Comparison of ENCODE assay signal across 8 cellular contexts in the genomic region with DNA sequence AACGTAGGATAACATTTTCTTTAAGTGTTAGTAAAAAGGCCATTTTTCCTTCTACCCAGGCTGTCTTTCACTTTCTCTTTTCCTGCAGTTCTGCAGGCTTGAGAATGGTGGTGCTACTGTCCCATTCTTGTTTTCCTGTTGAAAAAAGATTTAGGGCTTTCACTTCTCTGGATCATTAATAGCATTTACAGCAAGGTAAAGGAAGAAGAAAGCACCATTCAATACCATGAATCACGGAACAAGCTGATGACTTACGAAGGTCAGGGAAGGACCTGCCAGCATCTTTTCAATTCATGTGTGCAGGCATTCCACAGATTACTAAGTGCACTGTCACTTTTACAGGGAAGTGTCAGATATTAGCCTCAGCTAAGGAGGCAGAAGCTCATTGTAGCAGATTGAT.
DNase-seq lines count a peak whose midpoint lies in the region; ATAC-seq, FAIRE-seq and TF ChIP-seq lines count a peak whose summit lies in the region.

No MANE protein-coding gene starts in this region.

- no peaks in the 10 kb centered on the region for H3K9me3 ChIP-seq in heart left ventricle
- H3K9me3 ChIP-seq in GM12878 (replicated peaks; ENCODE audit: control insufficient read depth, insufficient read depth, low read length) = no peaks in the 10 kb centered on the region; the same call in 2 of the 3 replicates
- no peaks in the 10 kb centered on the region for H3K9me3 ChIP-seq in left lung
- no peaks in the 10 kb centered on the region for H3K9me3 ChIP-seq in vagina

- H3K36me3 ChIP-seq in heart left ventricle (no peaks in the 10 kb centered on the region), GM12878 (ENCODE audit: control insufficient read depth in 2 of 2, insufficient read depth in 2 of 2, low read length in 1 of 2) (no peaks in the 10 kb centered on the region), left lung (no peaks in the 10 kb centered on the region), vagina (no peaks in the 10 kb centered on the region)

- H3K4me1 Mint-ChIP-seq in stimulated activated naive CD8-positive, alpha-beta T cell treated with anti-CD3 and anti-CD28 coated beads, Interleukin-15, amount 100 ng/mL, for 72 hours = no peaks in the 10 kb centered on the region

- DNase-seq in heart left ventricle = no peak
- DNase-seq in cardiac septum (ENCODE audit: low spot score) = no peak
- no peak for DNase-seq in GM12878 (ENCODE audit: low read depth, low spot score)
- DNase-seq in left lung = no peak
- DNase-seq in vagina (ENCODE audit: extremely low spot score in 2 of 2) = no peak
- DNase-seq in stimulated activated naive CD8-positive, alpha-beta T cell treated with anti-CD3 and anti-CD28 coated beads, Interleukin-15, amount 100 ng/mL, for 72 hours = no peak
- no peak for DNase-seq in HTR-8/SVneo (ENCODE audit: insufficient read length, low spot score)

- intact Hi-C loops in heart left ventricle (cut with DNase I) = no loop called here
- intact Hi-C loops in cardiac septum (cut with DNase I) = no loop called here
- intact Hi-C loops in GM12878 (cut with micrococcal nuclease; ENCODE audit: unreplicated experiment) = no loop called here
- intact Hi-C loops in left lung (cut with DNase I) = no loop called here
- intact Hi-C loops in vagina (cut with DNase I) = no loop called here

- H3K4me1 ChIP-seq in heart left ventricle = peaks cover 0 to 12% (median 1%) of the 10 kb centered on the region in 12 donors
- no peaks in the 10 kb centered on the region for H3K4me1 ChIP-seq in GM12878 (ENCODE audit: control insufficient read depth, insufficient read depth, low read length)
- peaks cover 0 to 3% of the 10 kb centered on the region in 2 donors for H3K4me1 ChIP-seq in left lung
- H3K4me1 ChIP-seq in vagina = peaks cover 20% of the 10 kb centered on the region

- BruUV-seq in GM12878 (replicated peaks; lab: Mats Ljungman, UMichigan) = no TSS peak

- CTCF ChIA-PET in GM12878 (lab: Yijun Ruan, JAX) = interaction anchor here (0.6 to 1.3 kb wide), 3 partner anchors 8 to 201 kb away, joined by 3 read pairs; no protein-coding TSS in a partner anchor

- H3K27ac ChIP-seq in heart left ventricle = no peak overlapping the region
- H3K27ac ChIP-seq in GM12878 (ENCODE audit: control insufficient read depth, insufficient read depth) = no peak overlapping the region
- no peak overlapping the region for H3K27ac ChIP-seq in left lung
- peak overlapping the region; percentile 21 for H3K27ac ChIP-seq in vagina

- no peaks in the 10 kb centered on the region for H4K20me1 ChIP-seq in GM12878 (ENCODE audit: control insufficient read depth, insufficient read depth)

- H3K27me3 ChIP-seq in heart left ventricle (no peaks in the 10 kb centered on the region), GM12878 (replicated peaks in 1 of 2; ENCODE audit: control insufficient read depth in 2 of 2, insufficient read depth in 2 of 2, low read length in 1 of 2) (no peaks in the 10 kb centered on the region), left lung (no peaks in the 10 kb centered on the region), vagina (no peaks in the 10 kb centered on the region)

- ATAC-seq in heart left ventricle (peak in 1 of 4 donors; percentile 45), GM12878 (no peak), left lung (peak; percentile 73), HG03135 (IDR thresholded peaks at IDR 0.05; ENCODE audit: unreplicated experiment) (no peak)
- ATAC-seq in stimulated activated naive CD8-positive, alpha-beta T cell treated with anti-CD3 and anti-CD28 coated beads, Interleukin-15, amount 100 ng/mL, for 72 hours = no peak

- no peak overlapping the region for H3K4me3 Mint-ChIP-seq in stimulated activated naive CD8-positive, alpha-beta T cell treated with anti-CD3 and anti-CD28 coated beads, Interleukin-15, amount 100 ng/mL, for 72 hours

- peaks cover 8 to 9% of the 10 kb centered on the region in 2 donors for H3K9me3 Mint-ChIP-seq in stimulated activated naive CD8-positive, alpha-beta T cell treated with anti-CD3 and anti-CD28 coated beads, Interleukin-15, amount 100 ng/mL, for 72 hours

- TF ChIP-seq CTCF in heart left ventricle (IDR thresholded peaks at IDR 0.05) (peak in 9 of 12 donors; percentile 10 to 52 (median 29)), GM12878 (IDR thresholded peaks at IDR 0.05 in 2 of 3, conservative IDR thresholded peaks at IDR 0.05 in 1 of 3; ENCODE audit: control insufficient read depth in 2 of 3, extremely low read depth in 1 of 3, insufficient read depth in 1 of 3, low read depth in 3 of 3, low read length in 3 of 3) (peak in 1 of 3 experiments; percentile 5; a peak in 1 of 6 replicates), left lung (IDR thresholded peaks at IDR 0.05) (no peak), vagina (IDR thresholded peaks at IDR 0.05) (peak in 1 of 3 experiments; percentile 24)

- H3K9ac ChIP-seq in GM12878 (ENCODE audit: control insufficient read depth, insufficient read depth, low read length) = no peak overlapping the region

- H3K27me3 Mint-ChIP-seq in stimulated activated naive CD8-positive, alpha-beta T cell treated with anti-CD3 and anti-CD28 coated beads, Interleukin-15, amount 100 ng/mL, for 72 hours = no peaks in the 10 kb centered on the region

- no peak overlapping the region for H3K4me2 ChIP-seq in GM12878 (ENCODE audit: control insufficient read depth, insufficient read depth)

- SMC1A ChIA-PET in GM12878 (lab: Charles Lee; ENCODE audit: uncharacterized antibody, unreplicated experiment) = interaction anchor here (0.8 kb wide), 1 partner anchor 124 kb away, joined by 3 read pairs; no protein-coding TSS in a partner anchor

- FAIRE-seq in GM12878 (lab: Jason Lieb, UNC) (no peak), HTR-8/SVneo (lab: Jason Lieb, UNC) (no peak)

- H3K79me2 ChIP-seq in GM12878 (ENCODE audit: control insufficient read depth, insufficient read depth, low read length) = no peaks in the 10 kb centered on the region

- 25 to 32% (median 28%) methylated on average over 3 of the region's 3 CpGs for WGBS in heart left ventricle, 4 donors
- WGBS in GM12878 (ENCODE audit: insufficient coverage, insufficient replicate concordance, low lambda C conversion rate, missing lambda C conversion rate) = 4% methylated on average over 3 of the region's 3 CpGs

- no peak overlapping the region for H2AFZ ChIP-seq in GM12878 (ENCODE audit: control insufficient read depth, low read depth, low read length)

- TF ChIP-seq EP300 in GM12878 (IDR thresholded peaks at IDR 0.05; ENCODE audit: borderline replicate concordance in 1 of 2, control insufficient read depth in 1 of 2, low read depth in 2 of 2, low read length in 2 of 2) = no peak

- POLR2A ChIA-PET in GM12878 (lab: Charles Lee) = no interaction called here

- H3K4me3 ChIP-seq in heart left ventricle = peak overlapping the region in 3 of 12 donors; percentile 3 to 11 (median 6)
- H3K4me3 ChIP-seq in GM12878 = no peak overlapping the region
- no peak overlapping the region for H3K4me3 ChIP-seq in left lung
- H3K4me3 ChIP-seq in vagina = no peak overlapping the region

- TF ChIP-seq RAD21 in GM12878 (IDR thresholded peaks at IDR 0.05; ENCODE audit: insufficient read depth, low read depth, low read length) = 0 out of 2 replicates have a peak, but pooled peaks have one; percentile 25

- no peak overlapping the region for H3K27ac Mint-ChIP-seq in stimulated activated naive CD8-positive, alpha-beta T cell treated with anti-CD3 and anti-CD28 coated beads, Interleukin-15, amount 100 ng/mL, for 72 hours

- RAD21 ChIA-PET in GM12878 (lab: Charles Lee; ENCODE audit: unreplicated experiment) = no interaction called here

- no peak for TF ChIP-seq POLR2A in heart left ventricle (IDR thresholded peaks at IDR 0.05)
- no peak for TF ChIP-seq POLR2A in GM12878 (IDR thresholded peaks at IDR 0.05; ENCODE audit: low read depth, low read length)
- no peak for TF ChIP-seq POLR2A in vagina (IDR thresholded peaks at IDR 0.05)

- in situ Hi-C loops in GM12878 (cut with MboI) = no loop called here

TF ChIP-seq in GM12878, 131 proteins besides CTCF, POLR2A, EP300 and RAD21 (continues in another document):
- no peak for TF ChIP-seq TAF1 (IDR thresholded peaks at IDR 0.05; ENCODE audit: borderline replicate concordance, low read depth, low read length)
- TF ChIP-seq, protein P1, sequence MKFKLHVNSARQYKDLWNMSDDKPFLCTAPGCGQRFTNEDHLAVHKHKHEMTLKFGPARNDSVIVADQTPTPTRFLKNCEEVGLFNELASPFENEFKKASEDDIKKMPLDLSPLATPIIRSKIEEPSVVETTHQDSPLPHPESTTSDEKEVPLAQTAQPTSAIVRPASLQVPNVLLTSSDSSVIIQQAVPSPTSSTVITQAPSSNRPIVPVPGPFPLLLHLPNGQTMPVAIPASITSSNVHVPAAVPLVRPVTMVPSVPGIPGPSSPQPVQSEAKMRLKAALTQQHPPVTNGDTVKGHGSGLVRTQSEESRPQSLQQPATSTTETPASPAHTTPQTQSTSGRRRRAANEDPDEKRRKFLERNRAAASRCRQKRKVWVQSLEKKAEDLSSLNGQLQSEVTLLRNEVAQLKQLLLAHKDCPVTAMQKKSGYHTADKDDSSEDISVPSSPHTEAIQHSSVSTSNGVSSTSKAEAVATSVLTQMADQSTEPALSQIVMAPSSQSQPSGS (IDR thresholded peaks at IDR 0.05; ENCODE audit: low read length) = no peak
- no peak for TF ChIP-seq SMC3 (IDR thresholded peaks at IDR 0.05; ENCODE audit: borderline replicate concordance, low read length)
- TF ChIP-seq, protein P2, sequence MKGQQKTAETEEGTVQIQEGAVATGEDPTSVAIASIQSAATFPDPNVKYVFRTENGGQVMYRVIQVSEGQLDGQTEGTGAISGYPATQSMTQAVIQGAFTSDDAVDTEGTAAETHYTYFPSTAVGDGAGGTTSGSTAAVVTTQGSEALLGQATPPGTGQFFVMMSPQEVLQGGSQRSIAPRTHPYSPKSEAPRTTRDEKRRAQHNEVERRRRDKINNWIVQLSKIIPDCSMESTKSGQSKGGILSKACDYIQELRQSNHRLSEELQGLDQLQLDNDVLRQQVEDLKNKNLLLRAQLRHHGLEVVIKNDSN (IDR thresholded peaks at IDR 0.05; ENCODE audit: borderline replicate concordance, extremely low read length, insufficient read depth, low read depth, low read length) = no peak
- no peak for TF ChIP-seq BACH1 (IDR thresholded peaks at IDR 0.05; ENCODE audit: borderline replicate concordance)
- no peak for TF ChIP-seq CHD4 (IDR thresholded peaks at IDR 0.05)
- no peak for TF ChIP-seq RB1 (IDR thresholded peaks at IDR 0.05; ENCODE audit: borderline replicate concordance)
- TF ChIP-seq CREM (IDR thresholded peaks at IDR 0.05; ENCODE audit: low read depth) = no peak
- no peak for TF ChIP-seq POLR2AphosphoS5 (IDR thresholded peaks at IDR 0.05; ENCODE audit: low read length)
- TF ChIP-seq FOS (IDR thresholded peaks at IDR 0.05; ENCODE audit: borderline replicate concordance, extremely low read depth, insufficient read length) = no peak

Comparison
In these comparisons a context has a peak if more than half of its experiments do, and no peak if none do; other contexts are left out.
1. CTCF ChIP-seq: peak in heart left ventricle (9 of 12); none in left lung (0 of 2).